Comparison of ENCODE assay signal across 1 cellular context in genomic region chr13:33721719-33722118, GRCh38.
TF ChIP-seq lines count a peak whose summit lies in the region.

No MANE protein-coding gene starts in this region.

TF ChIP-seq in GM23338, 12 proteins besides CTCF, POLR2A, EP300 and RAD21 (continued from another document):
- TF ChIP-seq NANOG (IDR thresholded peaks at IDR 0.05; ENCODE audit: borderline replicate concordance): no peak
- no peak for TF ChIP-seq POLR2AphosphoS5 (IDR thresholded peaks at IDR 0.05; ENCODE audit: low read depth)
- TF ChIP-seq ZNF462 (CRISPR knock-in tag; IDR thresholded peaks at IDR 0.05): no peak
